In genomic region chr22:43293259-43293658, GRCh38 we compare ENCODE assay signal across 1 cellular context.
A peak's percentile ranks its signal among the peaks of the same experiment; 100 is the strongest.
TF ChIP-seq lines count a peak whose summit lies in the region.

No MANE protein-coding gene starts in this region.

TF ChIP-seq in K562, 482 proteins besides CTCF, POLR2A, EP300 and RAD21 (continued from another document):
- TF ChIP-seq SFPQ (IDR thresholded peaks at IDR 0.05; ENCODE audit: low read depth, low read length) (no peak), HNRNPK (IDR thresholded peaks at IDR 0.05; ENCODE audit: low read depth, low read length, poor library complexity, severe bottlenecking) (no peak), JUND (IDR thresholded peaks at IDR 0.05; ENCODE audit: borderline replicate concordance, low read depth, low read length) (no peak), JUND (tag; IDR thresholded peaks at IDR 0.05; ENCODE audit: borderline replicate concordance, low read depth, low read length) (no peak; the same call in 2 of the 3 replicates), REST (CRISPR knock-in tag; IDR thresholded peaks at IDR 0.05; ENCODE audit: low read depth) (no peak), FOXK2 (conservative IDR thresholded peaks at IDR 0.05 in 1 of 2, IDR thresholded peaks at IDR 0.05 in 1 of 2; ENCODE audit: low read depth in 2 of 2) (no peak), ZNF592 (IDR thresholded peaks at IDR 0.05) (peak; percentile 56; the same call in 1 of the 2 replicates), BCOR (IDR thresholded peaks at IDR 0.05) (peak; percentile 86), TAF15 (IDR thresholded peaks at IDR 0.05; ENCODE audit: low read depth, low read length) (no peak), PHF21A (IDR thresholded peaks at IDR 0.05; ENCODE audit: borderline replicate concordance, low read depth) (no peak), FOXO4 (CRISPR knock-in tag; IDR thresholded peaks at IDR 0.05) (no peak), TAF7 (tag; IDR thresholded peaks at IDR 0.05) (no peak), MAX (CRISPR knock-in tag; IDR thresholded peaks at IDR 0.05) (peak; percentile 96), ZMIZ1 (IDR thresholded peaks at IDR 0.05; ENCODE audit: low read depth in 2 of 2, low read length in 2 of 2) (no peak), NFE2 (IDR thresholded peaks at IDR 0.05; ENCODE audit: low read depth) (peak; percentile 43), POLR2B (IDR thresholded peaks at IDR 0.05; ENCODE audit: low read depth, partially characterized antibody) (no peak), CCAR2 (IDR thresholded peaks at IDR 0.05; ENCODE audit: low read depth, low read length) (no peak), ZNF121 (CRISPR knock-in tag; conservative IDR thresholded peaks at IDR 0.05) (no peak), NFIC (IDR thresholded peaks at IDR 0.05) (no peak)
